13 cellular contexts compared by ENCODE assay signal in the genomic region with DNA sequence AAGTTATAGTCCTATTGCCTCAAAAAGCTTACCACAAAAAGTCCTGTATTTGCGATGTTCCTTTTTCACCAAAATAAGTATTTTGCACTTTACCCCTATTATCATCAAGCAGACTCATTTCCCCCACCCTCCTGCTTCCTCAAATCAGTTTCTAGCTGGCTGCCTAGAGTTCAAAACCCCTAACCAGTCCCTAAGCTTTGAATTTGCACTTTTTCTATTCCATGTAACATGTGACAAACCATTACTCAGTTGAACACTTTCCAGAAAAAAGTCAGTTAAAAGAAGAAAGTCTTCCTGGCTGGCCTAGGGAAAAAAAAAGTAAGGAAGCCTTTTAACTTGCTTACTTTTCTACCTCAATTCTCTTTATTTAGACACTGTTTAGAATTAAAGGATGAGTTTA. TPM values are rescaled to one million over a fixed set of nuclear protein-coding genes. Genes with fewer than 3 reads are reported as not detected.
DNase-seq lines count a peak whose midpoint lies in the region; ATAC-seq, FAIRE-seq and TF ChIP-seq lines count a peak whose summit lies in the region.
"Had no signal": no experiment of that assay in that cellular context is flagged by ENCODE, and none has a peak within 500 bp of the region (broad histone marks: within the 10 kb centered on the region; RNA-seq: fewer than 3 reads in every experiment).

No MANE protein-coding gene starts in this region.

- H3K4me1 ChIP-seq in GM12878 (ENCODE audit: control insufficient read depth, insufficient read depth, low read length) = peaks cover 8% of the 10 kb centered on the region; the same call in 1 of the 2 replicates
- H3K4me1 ChIP-seq in osteoblast (ENCODE audit: insufficient read depth, low read length) = peaks cover 56% of the 10 kb centered on the region
- peaks cover 2% of the 10 kb centered on the region for H3K4me1 ChIP-seq in CD8-positive, alpha-beta memory T cell (ENCODE audit: insufficient read depth, low read length)

- DNase-seq in EH (ENCODE audit: low read depth) (peak; percentile 33), MV-4-11 (lab: John Stamatoyannopoulos, UW) (peak; percentile 88), GM12878 (ENCODE audit: low read depth, low spot score) (no peak), osteoblast (ENCODE audit: insufficient read length, low spot score, missing footprints) (no peak), NCI-H524 treated with DMSO at 0.1 percent for 48 hours (lab: John Stamatoyannopoulos, UW) (no peak)
- DNase-seq in stimulated activated CD4-positive, alpha-beta T cell treated with anti-CD3 and anti-CD28 coated beads, Interleukin-2, amount 100 ng/mL, for 24 hours = no peak
- no peak for DNase-seq in CD8-positive, alpha-beta memory T cell
- DNase-seq: glutamatergic neuron, NCI-H187 treated with DMSO at 0.1 percent for 48 hours, SHP77 had no signal

- ATAC-seq in GM12878 = peak; percentile 61
- no peak for ATAC-seq in HG03108 (IDR thresholded peaks at IDR 0.05; ENCODE audit: unreplicated experiment)

- no peak overlapping the region for H2AFZ ChIP-seq in GM12878 (ENCODE audit: control insufficient read depth, low read depth, low read length)
- H2AFZ ChIP-seq in osteoblast (ENCODE audit: low read length) = no peak overlapping the region

- H3K4me3 Mint-ChIP-seq in CD8-positive, alpha-beta memory T cell = no peak overlapping the region

- CTCF ChIA-PET in GM12878 (lab: Yijun Ruan, JAX) = interaction anchor here (0.7 to 1.6 kb wide), 2 partner anchors 9 to 12 kb away, joined by 3 to 7 read pairs; a partner anchor contains a TSS
- CTCF ChIA-PET in CD8-positive, alpha-beta memory T cell (lab: Charles Lee) = no interaction called here

- H3K4me1 Mint-ChIP-seq in CD8-positive, alpha-beta memory T cell = peaks cover 14 to 41% (median 39%) of the 10 kb centered on the region in 3 donors

- POLR2A ChIA-PET in GM12878 (lab: Charles Lee) = interaction anchor here (2.1 kb wide), 1 partner anchor 9 kb away, joined by 17 read pairs; a partner anchor contains a TSS
- POLR2A ChIA-PET in CD8-positive, alpha-beta memory T cell (lab: Charles Lee) = no interaction called here

- H4K20me1 ChIP-seq in GM12878 (ENCODE audit: control insufficient read depth, insufficient read depth) (no peaks in the 10 kb centered on the region; the same call in 1 of the 2 replicates), osteoblast (ENCODE audit: insufficient read depth, low read length) (peaks cover 59% of the 10 kb centered on the region)

- no peaks in the 10 kb centered on the region for H3K27me3 ChIP-seq in GM12878 (replicated peaks in 1 of 2; ENCODE audit: control insufficient read depth in 2 of 2, insufficient read depth in 2 of 2, low read length in 1 of 2)
- no peaks in the 10 kb centered on the region for H3K27me3 ChIP-seq in osteoblast (ENCODE audit: insufficient read depth, low read length)
- H3K27me3 ChIP-seq in CD8-positive, alpha-beta memory T cell (ENCODE audit: insufficient read depth, low read length, poor library complexity, severe bottlenecking) = no peaks in the 10 kb centered on the region
- H3K27me3 ChIP-seq: tibial nerve had no signal

- H3K36me3 ChIP-seq in GM12878 (ENCODE audit: control insufficient read depth in 2 of 2, insufficient read depth in 2 of 2, low read length in 1 of 2) (no peaks in the 10 kb centered on the region; a peak in 1 of 4 replicates), osteoblast (ENCODE audit: insufficient read depth, low read length) (peaks cover 8% of the 10 kb centered on the region)
- H3K36me3 ChIP-seq in CD8-positive, alpha-beta memory T cell (ENCODE audit: insufficient read depth, low read length) = no peaks in the 10 kb centered on the region
- H3K36me3 ChIP-seq: tibial nerve had no signal

- no peak for TF ChIP-seq RAD21 in GM12878 (IDR thresholded peaks at IDR 0.05; ENCODE audit: insufficient read depth, low read depth, low read length)

- no peak for TF ChIP-seq EP300 in GM12878 (IDR thresholded peaks at IDR 0.05; ENCODE audit: borderline replicate concordance in 1 of 2, control insufficient read depth in 1 of 2, low read depth in 2 of 2, low read length in 2 of 2)

- no peaks in the 10 kb centered on the region for H3K9me3 Mint-ChIP-seq in CD8-positive, alpha-beta memory T cell

- SMC1A ChIA-PET in GM12878 (lab: Charles Lee; ENCODE audit: uncharacterized antibody, unreplicated experiment) = interaction anchor here (0.7 to 1.9 kb wide), 6 partner anchors 9 to 67 kb away, joined by 3 to 7 read pairs (median 6); a partner anchor contains a TSS

- H3K27ac ChIP-seq in GM12878 (ENCODE audit: control insufficient read depth, insufficient read depth) = no peak overlapping the region
- H3K27ac ChIP-seq in osteoblast (ENCODE audit: low read depth, low read length) = peak overlapping the region; percentile 36
- H3K27ac ChIP-seq in CD8-positive, alpha-beta memory T cell (ENCODE audit: low read depth, low read length) = no peak overlapping the region

- H3K9ac ChIP-seq in GM12878 (ENCODE audit: control insufficient read depth, insufficient read depth, low read length) = no peak overlapping the region

- H3K27ac Mint-ChIP-seq in CD8-positive, alpha-beta memory T cell = no peak overlapping the region

- no peak for TF ChIP-seq CTCF in GM12878 (IDR thresholded peaks at IDR 0.05 in 2 of 3, conservative IDR thresholded peaks at IDR 0.05 in 1 of 3; ENCODE audit: control insufficient read depth in 2 of 3, extremely low read depth in 1 of 3, insufficient read depth in 1 of 3, low read depth in 3 of 3, low read length in 3 of 3)
- no peak for TF ChIP-seq CTCF in osteoblast (IDR thresholded peaks at IDR 0.05; ENCODE audit: extremely low read depth, low read depth, low read length)

- H3K79me2 ChIP-seq in GM12878 (ENCODE audit: control insufficient read depth, insufficient read depth, low read length) (peaks cover 76% of the 10 kb centered on the region), osteoblast (ENCODE audit: insufficient read depth, low read length) (peaks cover 99% of the 10 kb centered on the region)

- no peak for TF ChIP-seq POLR2A in GM12878 (IDR thresholded peaks at IDR 0.05; ENCODE audit: low read depth, low read length)

- intact Hi-C loops in GM12878 (cut with micrococcal nuclease; ENCODE audit: unreplicated experiment) = no loop called here

- H3K9me3 ChIP-seq in GM12878 (replicated peaks; ENCODE audit: control insufficient read depth, insufficient read depth, low read length) (no peaks in the 10 kb centered on the region; the same call in 2 of the 3 replicates), osteoblast (ENCODE audit: low read depth, low read length) (no peaks in the 10 kb centered on the region)
- no peaks in the 10 kb centered on the region for H3K9me3 ChIP-seq in CD8-positive, alpha-beta memory T cell (ENCODE audit: low read length)
- H3K9me3 ChIP-seq: tibial nerve had no signal

- in situ Hi-C loops in GM12878 (cut with MboI) = no loop called here

- H3K4me2 ChIP-seq in GM12878 (ENCODE audit: control insufficient read depth, insufficient read depth) (peak overlapping the region; percentile 35; the same call in 1 of the 2 replicates), osteoblast (ENCODE audit: insufficient read depth, low read length) (peak overlapping the region; percentile 34)

- RAD21 ChIA-PET in GM12878 (lab: Charles Lee; ENCODE audit: unreplicated experiment) = interaction anchor here (0.8 to 1.1 kb wide), 3 partner anchors 8 to 67 kb away, joined by 3 to 8 read pairs (median 4); a partner anchor contains a TSS

- 5% methylated on average over 1 of the region's 1 CpG for WGBS in GM12878 (ENCODE audit: insufficient coverage, insufficient replicate concordance, low lambda C conversion rate, missing lambda C conversion rate)

- FAIRE-seq in GM12878 (lab: Jason Lieb, UNC) = no peak
- FAIRE-seq: H1 had no signal

- peaks cover 0 to 1% (median under 1%) of the 10 kb centered on the region in 3 donors for H3K36me3 Mint-ChIP-seq in CD8-positive, alpha-beta memory T cell

- H3K4me3 ChIP-seq in GM12878 = no peak overlapping the region
- no peak overlapping the region for H3K4me3 ChIP-seq in osteoblast (ENCODE audit: insufficient read depth, low read length)
- no peak overlapping the region for H3K4me3 ChIP-seq in CD8-positive, alpha-beta memory T cell (ENCODE audit: low read length)
- H3K4me3 ChIP-seq: tibial nerve had no signal

- H3K27me3 Mint-ChIP-seq in CD8-positive, alpha-beta memory T cell = peaks cover 0 to 1% of the 10 kb centered on the region in 2 donors

- BruUV-seq in GM12878 (replicated peaks; lab: Mats Ljungman, UMichigan) = no TSS peak

RNA-seq across cellular contexts. Expression of a gene that starts 8.2 kb away (rescaled TPM):
- 184 and 188 TPM in 2 replicates for total RNA-seq in GM12878 (2013; cell fraction: nucleolus; rRNA removed)
- total RNA-seq in GM12878 (2014; rRNA removed) (42.9 and 58.5 TPM in 2 replicates), GM12878 (2014; rRNA removed; fragmentation: Illumina TruSeq; extraction: Trizol) (65.6 and 67.3 TPM in 2 replicates), GM12878 (2021) (49.4 and 56.5 TPM in 2 replicates), osteoblast (90.5 and 102 TPM in 2 replicates)
- polyA plus RNA-seq in GM12878 (2011; ENCODE audit: low read depth) = 21.5 TPM
- polyA plus RNA-seq in GM12878 (2011; rRNA removed) (58.9 and 78.3 TPM in 2 replicates), GM12878 (2014; fragmentation: Illumina TruSeq; extraction: Trizol) (51.3 and 59.7 TPM in 2 replicates), GM12878 (2014; fragmentation: Nextera tagmentation; extraction: Ambion mirVana) (10 to 100 TPM; 15.0 to 16.8 TPM), GM12878 (2014; rRNA removed) (24.6 and 37.5 TPM in 2 replicates), GM12878 (2016; fragmentation: Nextera tagmentation; extraction: Ambion mirVana) (10 to 100 TPM; 27.0 to 34.4 TPM)
- polyA plus RNA-seq in GM12878 (2011; cell fraction: cytosol; rRNA removed) = 26.2 and 27.3 TPM in 2 replicates
- 51.2 and 55.9 TPM in 2 replicates for polyA plus RNA-seq in GM12878 (2011; cell fraction: nucleus; rRNA removed)
- polyA plus RNA-seq in GM12878 (2012) = 25.3 and 26.9 TPM in 2 replicates
- polyA minus RNA-seq in GM12878 (2011; rRNA and poly(A)+ RNA removed) = 68.3 and 80.1 TPM in 2 replicates
- polyA minus RNA-seq in GM12878 (2011; cell fraction: cytosol; rRNA and poly(A)+ RNA removed) = 24.4 and 26.5 TPM in 2 replicates
- 92.7 and 137 TPM in 2 replicates for polyA minus RNA-seq in GM12878 (2011; cell fraction: nucleus; rRNA and poly(A)+ RNA removed)
- 10 to 100 TPM; 29.9 to 36.5 TPM for total RNA-seq in CD8-positive, alpha-beta memory T cell
- polyA plus RNA-seq in CD8-positive, alpha-beta memory T cell = 7.4 TPM

RNA-seq across cellular contexts. Expression of a gene that starts 8.9 kb away (rescaled TPM):
- 95.1 and 111 TPM in 2 replicates for total RNA-seq in GM12878 (2013; cell fraction: nucleolus; rRNA removed)
- total RNA-seq in GM12878 (2014; rRNA removed) (17.7 and 18.5 TPM in 2 replicates), GM12878 (2014; rRNA removed; fragmentation: Illumina TruSeq; extraction: Trizol) (21.1 and 23.8 TPM in 2 replicates), GM12878 (2021) (15.0 and 17.5 TPM in 2 replicates), osteoblast (42.7 and 63.9 TPM in 2 replicates)
- 10.5 TPM for polyA plus RNA-seq in GM12878 (2011; ENCODE audit: low read depth)
- polyA plus RNA-seq in GM12878 (2011; rRNA removed) (23.4 and 40.8 TPM in 2 replicates), GM12878 (2014; fragmentation: Illumina TruSeq; extraction: Trizol) (18.4 and 20.1 TPM in 2 replicates), GM12878 (2014; fragmentation: Nextera tagmentation; extraction: Ambion mirVana) (10 to 100 TPM; 18.8 to 21.5 TPM), GM12878 (2014; rRNA removed) (10.2 and 17.9 TPM in 2 replicates), GM12878 (2016; fragmentation: Nextera tagmentation; extraction: Ambion mirVana) (10 to 100 TPM; 24.1 to 25.6 TPM)
- polyA plus RNA-seq in GM12878 (2011; cell fraction: cytosol; rRNA removed) = 10.6 and 14.2 TPM in 2 replicates
- 19.5 and 20.8 TPM in 2 replicates for polyA plus RNA-seq in GM12878 (2011; cell fraction: nucleus; rRNA removed)
- 21.3 and 21.5 TPM in 2 replicates for polyA plus RNA-seq in GM12878 (2012)
- polyA minus RNA-seq in GM12878 (2011; rRNA and poly(A)+ RNA removed) = 22.8 and 40.5 TPM in 2 replicates
- 7.4 and 10.2 TPM in 2 replicates for polyA minus RNA-seq in GM12878 (2011; cell fraction: cytosol; rRNA and poly(A)+ RNA removed)
- polyA minus RNA-seq in GM12878 (2011; cell fraction: nucleus; rRNA and poly(A)+ RNA removed) = 18.7 and 20.3 TPM in 2 replicates
- 10 to 100 TPM; 17.8 to 18.3 TPM for total RNA-seq in CD8-positive, alpha-beta memory T cell
- polyA plus RNA-seq in CD8-positive, alpha-beta memory T cell = 22.3 TPM

Comparison
In these comparisons a context has a peak if more than half of its experiments do, and no peak if none do; other contexts are left out.
1. DNase-seq: peak in EH (single experiment) and MV-4-11 (single experiment); none in GM12878 (single experiment), osteoblast (single experiment), stimulated activated CD4-positive, alpha-beta T cell treated with anti-CD3 and anti-CD28 coated beads, Interleukin-2, amount 100 ng/mL, for 24 hours (0 of 2), NCI-H524 treated with DMSO at 0.1 percent for 48 hours (single experiment) and CD8-positive, alpha-beta memory T cell (0 of 5).